9 cellular contexts compared by ENCODE assay signal in the genomic region with DNA sequence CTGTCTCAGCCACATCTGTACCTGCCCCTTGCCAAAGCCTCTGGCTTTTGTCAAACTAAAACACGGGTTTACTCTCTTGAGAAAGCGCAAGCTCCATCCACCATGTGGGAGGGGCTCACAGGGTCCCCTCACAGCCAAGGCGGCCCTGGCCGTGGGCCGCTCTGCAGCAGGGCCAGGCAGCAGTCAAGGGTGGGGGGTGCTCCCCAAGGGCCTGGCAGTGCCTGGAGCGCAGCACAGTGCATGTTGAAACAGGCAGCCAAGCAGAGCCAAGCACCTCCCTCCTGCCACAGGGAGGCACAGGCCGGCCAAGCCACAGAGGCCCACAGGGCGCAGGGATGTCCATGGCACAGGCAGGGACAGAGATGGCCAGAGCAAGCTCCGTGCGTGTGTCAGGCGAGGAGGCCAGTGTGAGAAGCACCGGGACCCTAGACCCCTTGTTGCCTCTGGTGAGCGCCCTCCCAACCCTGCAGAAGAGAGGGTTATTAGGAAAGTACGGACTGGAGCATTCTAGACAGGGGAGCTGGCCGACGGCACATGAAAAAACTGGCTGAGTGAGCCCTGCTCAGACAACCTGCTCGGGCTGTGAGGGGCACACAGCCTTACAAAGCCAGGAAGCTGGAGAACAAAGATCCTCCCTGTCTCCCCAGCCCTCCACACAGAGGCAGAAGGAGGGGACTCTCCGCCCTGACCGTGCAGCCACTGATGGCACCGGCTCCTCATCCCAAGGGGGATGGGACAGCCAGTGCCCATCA. TPM values are rescaled to one million over a fixed set of nuclear protein-coding genes. Genes with fewer than 3 reads are reported as not detected.
A peak's percentile ranks its signal among the peaks of the same experiment; 100 is the strongest.
DNase-seq lines count a peak whose midpoint lies in the region; ATAC-seq and TF ChIP-seq lines count a peak whose summit lies in the region.
"Had no signal": no experiment of that assay in that cellular context is flagged by ENCODE, and none has a peak within 500 bp of the region (broad histone marks: within the 10 kb centered on the region; RNA-seq: fewer than 3 reads in every experiment).

No MANE protein-coding gene starts in this region.

- no peaks in the 10 kb centered on the region for H3K9me3 ChIP-seq in HEK293 (ENCODE audit: control insufficient read depth, insufficient read depth, low read depth, low read length)
- no peaks in the 10 kb centered on the region for H3K9me3 ChIP-seq in mammary epithelial cell (replicated peaks; ENCODE audit: insufficient read depth, low read length)
- H3K9me3 ChIP-seq in MG63 = no peaks in the 10 kb centered on the region

- H3K36me3 ChIP-seq in HEK293 (ENCODE audit: control insufficient read depth in 2 of 2, insufficient read depth in 1 of 2, low read length in 2 of 2) = no peaks in the 10 kb centered on the region
- H3K36me3 ChIP-seq in mammary epithelial cell (ENCODE audit: insufficient read depth, low read length) = no peaks in the 10 kb centered on the region
- H3K36me3 ChIP-seq in MG63 = no peaks in the 10 kb centered on the region

- H3K27me3 ChIP-seq in mammary epithelial cell (ENCODE audit: insufficient read depth, low read length) (peaks cover 2% of the 10 kb centered on the region), MG63 (no peaks in the 10 kb centered on the region)

- H3K4me3 ChIP-seq in HEK293 (ENCODE audit: low read depth, low read length) (no peak overlapping the region), mammary epithelial cell (replicated peaks in 1 of 3; ENCODE audit: insufficient read depth in 1 of 3, low read depth in 2 of 3, low read length in 3 of 3) (no peak overlapping the region), retinal pigment epithelial cell (ENCODE audit: low read length) (peak overlapping the region; percentile 14), MG63 (no peak overlapping the region)
- H3K4me3 ChIP-seq: PC-9 had no signal

- H4K20me1 ChIP-seq in mammary epithelial cell (ENCODE audit: insufficient read depth, low read length) = no peaks in the 10 kb centered on the region

- WGBS in mammary epithelial cell (ENCODE audit: low coverage, missing lambda C conversion rate) = 20% methylated on average over 12 of the region's 20 CpGs

- CTCF ChIA-PET in HEK293 (lab: Yijun Ruan, JAX) (interaction anchor here (0.7 to 1.0 kb wide), 2 partner anchors 16 to 17 kb away, joined by 3 read pairs; no protein-coding TSS in a partner anchor), mammary epithelial cell (lab: Charles Lee; ENCODE audit: low non-redundant PET) (no interaction called here)

- no peak overlapping the region for H3K27ac ChIP-seq in HEK293 (ENCODE audit: extremely low read depth, low read depth, low read length)
- H3K27ac ChIP-seq in mammary epithelial cell (ENCODE audit: insufficient read depth, low read depth, low read length) = no peak overlapping the region
- H3K27ac ChIP-seq: PC-9 had no signal

- DNase-seq in mammary epithelial cell (peak; percentile 62), iPS-NIHi11 (ENCODE audit: low spot score) (peak; percentile 75), retinal pigment epithelial cell (ENCODE audit: low read depth) (peak; percentile 76), posterior vena cava (ENCODE audit: low spot score) (no peak), dedifferentiated amniotic fluid mesenchymal stem cell (ENCODE audit: extremely low spot score) (no peak), MG63 (no peak)
- DNase-seq: PC-9 had no signal

- no peak for ATAC-seq in HG03442 (IDR thresholded peaks at IDR 0.05; ENCODE audit: unreplicated experiment)

- H3K9ac ChIP-seq in mammary epithelial cell (ENCODE audit: insufficient read depth, low read length) = no peak overlapping the region

- H3K4me1 ChIP-seq in HEK293 (ENCODE audit: control insufficient read depth, insufficient read depth, low read length) (no peaks in the 10 kb centered on the region), mammary epithelial cell (ENCODE audit: insufficient read depth, low read length) (peaks cover 13% of the 10 kb centered on the region)

- H3K4me2 ChIP-seq in mammary epithelial cell (ENCODE audit: insufficient read depth, low read depth, low read length) = peak overlapping the region; percentile 82
- H3K4me2 ChIP-seq: PC-9 had no signal

- TF ChIP-seq CTCF in HEK293 (tag by site-specific recombination; IDR thresholded peaks at IDR 0.05) (no peak), mammary epithelial cell (conservative IDR thresholded peaks at IDR 0.05 in 1 of 2, IDR thresholded peaks at IDR 0.05 in 1 of 2; ENCODE audit: extremely low read depth in 1 of 2, insufficient read depth in 1 of 2, low read depth in 1 of 2, low read length in 2 of 2) (peak in 1 of 2 donors; percentile 4), retinal pigment epithelial cell (conservative IDR thresholded peaks at IDR 0.05; ENCODE audit: low read depth, low read length) (no peak)

- BruUV-seq in mammary epithelial cell (replicated peaks; lab: Mats Ljungman, UMichigan) = no TSS peak

- intact Hi-C loops in mammary epithelial cell (cut with micrococcal nuclease) (loop anchor here (2.0 kb wide), 1 partner anchor 38 kb away; no protein-coding TSS in a partner anchor), posterior vena cava (cut with DNase I) (no loop called here)

- H2AFZ ChIP-seq in mammary epithelial cell (ENCODE audit: low read depth, low read length) = peak overlapping the region; percentile 82
- H2AFZ ChIP-seq: PC-9 had no signal

- no peaks in the 10 kb centered on the region for H3K79me2 ChIP-seq in mammary epithelial cell (ENCODE audit: insufficient read depth, low read length)

- POLR2A ChIA-PET in HEK293 (lab: Yijun Ruan, JAX) = no interaction called here

- dilution Hi-C loops in mammary epithelial cell (cut with HindIII; ENCODE audit: low sequenced_read_pairs) = loop anchor here (5.0 to 10.0 kb wide), 3 partner anchors 290 to 673 kb away; partner anchors contain the start of gene DGKQ

- in situ Hi-C loops in mammary epithelial cell (cut with MboI; ENCODE audit: low sequenced_read_pairs in 2 of 2) = loop anchor here in 1 of 2 donors (25.0 kb wide), 1 partner anchor 283 kb away; no protein-coding TSS in a partner anchor

TF ChIP-seq in HEK293, 187 proteins besides CTCF, POLR2A, EP300 and RAD21:
- TF ChIP-seq ZNF341 (tag by site-specific recombination; IDR thresholded peaks at IDR 0.05; ENCODE audit: low read depth) = peak; percentile 77
- TF ChIP-seq ZNF133 (tag by site-specific recombination; IDR thresholded peaks at IDR 0.05) = no peak
TF ChIP-seq in HEK293: peak in this region for 1.

RNA-seq across cellular contexts. Expression of gene FAM53A, which starts 39.0 kb away (rescaled TPM):
- total RNA-seq in mammary epithelial cell (1 to 10 TPM; 3.3 to 3.7 TPM), posterior vena cava (1 to 10 TPM; 1.5 to 1.7 TPM)
- 0.63 TPM for polyA plus RNA-seq in mammary epithelial cell
- not detected for polyA minus RNA-seq in mammary epithelial cell
- total RNA-seq in MG63 (2014; rRNA removed; shearing (Covaris generic); ENCODE audit: low replicate concordance) = 2.6 and 4.0 TPM in 2 replicates

Comparison
In these comparisons a context has a peak if more than half of its experiments do, and no peak if none do; other contexts are left out.
1. DNase-seq: peak in mammary epithelial cell (single experiment), iPS-NIHi11 (single experiment) and retinal pigment epithelial cell (single experiment); none in posterior vena cava (single experiment), dedifferentiated amniotic fluid mesenchymal stem cell (single experiment) and MG63 (single experiment).